ENCODE assay signal across 8 cellular contexts in the genomic region with DNA sequence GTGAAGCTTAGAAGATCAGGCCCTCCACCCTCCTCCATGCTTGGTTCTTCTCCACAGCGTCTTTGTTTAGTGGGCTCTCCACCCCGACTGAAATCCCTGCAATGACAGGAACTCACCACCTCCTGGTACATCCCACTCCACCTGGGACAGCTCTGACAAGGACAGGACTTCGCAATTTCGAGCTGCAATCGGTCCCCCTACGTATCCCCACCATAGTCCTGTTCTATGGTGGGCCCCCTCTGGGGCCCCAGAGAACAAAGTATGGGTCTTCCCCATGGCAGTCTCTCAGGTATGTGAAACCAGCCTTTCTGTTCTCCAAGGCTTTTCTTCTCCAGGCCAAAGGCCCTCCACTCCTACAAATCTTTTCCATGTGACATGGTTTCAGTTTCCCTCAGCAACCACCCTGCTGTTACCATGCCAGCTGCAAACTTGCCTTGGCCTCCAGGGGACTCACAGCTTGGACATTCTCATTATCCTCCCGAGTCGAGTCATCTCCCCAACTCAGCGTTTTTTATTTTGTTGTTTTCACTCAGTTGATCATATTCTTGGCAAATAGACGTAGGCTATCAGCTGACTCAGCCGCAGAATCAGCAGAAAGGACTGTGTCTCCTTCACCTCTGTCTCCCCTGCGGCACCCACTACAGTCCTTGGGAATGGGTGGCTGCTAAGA.
A peak's percentile ranks its signal among the peaks of the same experiment; 100 is the strongest.
DNase-seq lines count a peak whose midpoint lies in the region; ATAC-seq and TF ChIP-seq lines count a peak whose summit lies in the region.

No MANE protein-coding gene starts in this region.

- peak overlapping the region; percentile 40 for H4K91ac ChIP-seq in trophoblast cell (ENCODE audit: low read depth, low read length)

- H3K18ac ChIP-seq in trophoblast cell (ENCODE audit: low read length): no peak overlapping the region

- no peak overlapping the region for H2BK120ac ChIP-seq in trophoblast cell (ENCODE audit: insufficient read depth, low read length, poor library complexity)

- H3K4ac ChIP-seq in trophoblast cell (ENCODE audit: low read depth, low read length): no peak overlapping the region

- no peaks in the 10 kb centered on the region for H3K9me3 ChIP-seq in PC-3 (ENCODE audit: low read length)
- H3K9me3 ChIP-seq in trophoblast cell (ENCODE audit: insufficient read depth, low read depth, low read length): no peaks in the 10 kb centered on the region

- no peak overlapping the region for H2BK5ac ChIP-seq in trophoblast cell (ENCODE audit: low read depth, low read length, poor library complexity)

- no peak overlapping the region for H4K8ac ChIP-seq in trophoblast cell (ENCODE audit: low read depth, low read length)

- H3K27me3 Mint-ChIP-seq in activated naive CD4-positive, alpha-beta T cell treated with anti-CD3 and anti-CD28 coated beads, Interleukin-2, amount 10 ng/mL, durations not matched to agents 7 days and 5 days: peaks cover 43% of the 10 kb centered on the region

- peak; percentile 56 for DNase-seq in ELR (ENCODE audit: low read depth)
- DNase-seq in PC-3: peak; percentile 53
- DNase-seq in fibroblast of mammary gland (ENCODE audit: low read depth): peak; percentile 80
- peak; percentile 24 to 46 for DNase-seq in trophoblast cell
- DNase-seq in stimulated activated CD4-positive, alpha-beta T cell treated with anti-CD3 and anti-CD28 coated beads, Interleukin-4, amount 100 ng/mL, for 4 hours: no peak
- DNase-seq in GF-D8 (lab: John Stamatoyannopoulos, UW): no peak
- DNase-seq in activated naive CD4-positive, alpha-beta T cell treated with anti-CD3 and anti-CD28 coated beads, Interleukin-2, amount 10 ng/mL, durations not matched to agents 7 days and 5 days: no peak

- H4K20me1 ChIP-seq in PC-3 (ENCODE audit: low read length): no peaks in the 10 kb centered on the region

- no peaks in the 10 kb centered on the region for H3F3A ChIP-seq in PC-3 (ENCODE audit: low read length, unreplicated experiment)

- no peaks in the 10 kb centered on the region for H3K4me1 Mint-ChIP-seq in activated naive CD4-positive, alpha-beta T cell treated with anti-CD3 and anti-CD28 coated beads, Interleukin-2, amount 10 ng/mL, durations not matched to agents 7 days and 5 days

- H3K4me3 Mint-ChIP-seq in activated naive CD4-positive, alpha-beta T cell treated with anti-CD3 and anti-CD28 coated beads, Interleukin-2, amount 10 ng/mL, durations not matched to agents 7 days and 5 days: no peak overlapping the region

- no peaks in the 10 kb centered on the region for H3K9me3 Mint-ChIP-seq in activated naive CD4-positive, alpha-beta T cell treated with anti-CD3 and anti-CD28 coated beads, Interleukin-2, amount 10 ng/mL, durations not matched to agents 7 days and 5 days

- no peaks in the 10 kb centered on the region for H3K79me2 ChIP-seq in PC-3 (ENCODE audit: low read length)
- H3K79me2 ChIP-seq in trophoblast cell (ENCODE audit: control insufficient read depth, insufficient read depth, low read length, poor library complexity): no peaks in the 10 kb centered on the region

- no peak overlapping the region for H2BK12ac ChIP-seq in trophoblast cell (ENCODE audit: low read length)

- BruUV-seq in PC-3 (replicated peaks; lab: Mats Ljungman, UMichigan): no TSS peak

- H3K9ac ChIP-seq in PC-3 (ENCODE audit: low read length) (no peak overlapping the region), trophoblast cell (ENCODE audit: low read length) (no peak overlapping the region)

- H3K27me3 ChIP-seq in PC-3 (ENCODE audit: low read length): no peaks in the 10 kb centered on the region
- no peaks in the 10 kb centered on the region for H3K27me3 ChIP-seq in trophoblast cell (ENCODE audit: insufficient read depth, low read length)

- TF ChIP-seq CTCF in PC-3 (conservative IDR thresholded peaks at IDR 0.05; ENCODE audit: low read depth, low read length): no peak
- peak; percentile 13 for TF ChIP-seq CTCF in fibroblast of mammary gland (conservative IDR thresholded peaks at IDR 0.05; ENCODE audit: control insufficient read depth, insufficient read depth, low read depth, low read length)

- peaks cover 43% of the 10 kb centered on the region for H3K4me1 ChIP-seq in PC-3 (ENCODE audit: insufficient read depth, low read length)
- H3K4me1 ChIP-seq in trophoblast cell (ENCODE audit: control insufficient read depth in 1 of 2, insufficient read depth in 2 of 2, low read length in 2 of 2): peaks cover 17 to 18% of the 10 kb centered on the region in 2 experiments

- H3K27ac Mint-ChIP-seq in activated naive CD4-positive, alpha-beta T cell treated with anti-CD3 and anti-CD28 coated beads, Interleukin-2, amount 10 ng/mL, durations not matched to agents 7 days and 5 days: no peak overlapping the region

- H3K36me3 Mint-ChIP-seq in activated naive CD4-positive, alpha-beta T cell treated with anti-CD3 and anti-CD28 coated beads, Interleukin-2, amount 10 ng/mL, durations not matched to agents 7 days and 5 days: no peaks in the 10 kb centered on the region

- no peak overlapping the region for H3K4me2 ChIP-seq in PC-3 (ENCODE audit: low read length)
- H3K4me2 ChIP-seq in trophoblast cell (ENCODE audit: low read length): no peak overlapping the region

- H3K9me2 ChIP-seq in PC-3 (replicated peaks; ENCODE audit: low read length): no peaks in the 10 kb centered on the region

- no CpG with 5 or more reads among the region's 12 CpGs for WGBS in trophoblast cell (ENCODE audit: extremely low coverage, insufficient coverage, insufficient read length)

- no peak overlapping the region for H2AK5ac ChIP-seq in trophoblast cell (ENCODE audit: low read length)

- H3K36me3 ChIP-seq in PC-3 (ENCODE audit: low read depth, low read length) (no peaks in the 10 kb centered on the region), trophoblast cell (ENCODE audit: control insufficient read depth in 1 of 2, insufficient read depth in 2 of 2, low read length in 2 of 2) (no peaks in the 10 kb centered on the region)

- CTCF ChIA-PET in PC-3 (lab: Charles Lee): no interaction called here
- CTCF ChIA-PET in activated naive CD4-positive, alpha-beta T cell treated with anti-CD3 and anti-CD28 coated beads, Interleukin-2, amount 10 ng/mL, durations not matched to agents 7 days and 5 days (lab: Charles Lee): no interaction called here

- POLR2A ChIA-PET in PC-3 (lab: Charles Lee; ENCODE audit: unreplicated experiment): no interaction called here

- intact Hi-C loops in PC-3 (cut with micrococcal nuclease): no loop called here

- H3K14ac ChIP-seq in trophoblast cell (ENCODE audit: low read length): no peak overlapping the region

- no peak overlapping the region for H4K12ac ChIP-seq in trophoblast cell (ENCODE audit: low read depth, low read length)

- H2AFZ ChIP-seq in PC-3 (ENCODE audit: low read length): no peak overlapping the region
- H2AFZ ChIP-seq in trophoblast cell (ENCODE audit: insufficient read depth, low read length, poor library complexity): no peak overlapping the region

- no peak overlapping the region for H3K23ac ChIP-seq in trophoblast cell (ENCODE audit: low read length)

- H3K27ac ChIP-seq in PC-3 (ENCODE audit: low read length): peak overlapping the region; percentile 17
- H3K27ac ChIP-seq in trophoblast cell (ENCODE audit: low read depth, low read length): no peak overlapping the region

- H3K79me1 ChIP-seq in trophoblast cell (ENCODE audit: low read length): peaks cover 7% of the 10 kb centered on the region

- H3K4me3 ChIP-seq in PC-3 (ENCODE audit: low read length) (no peak overlapping the region), fibroblast of mammary gland (ENCODE audit: control insufficient read depth, low read depth, low read length) (no peak overlapping the region), trophoblast cell (ENCODE audit: low read depth, low read length) (no peak overlapping the region)

- no peak for ATAC-seq in PC-3
- no peak for ATAC-seq in HG03432 (IDR thresholded peaks at IDR 0.05; ENCODE audit: unreplicated experiment)

Comparison
In these comparisons a context has a peak if more than half of its experiments do, and no peak if none do; other contexts are left out.
1. DNase-seq: peak in ELR (single experiment), PC-3 (single experiment), fibroblast of mammary gland (single experiment) and trophoblast cell (2 of 2); none in stimulated activated CD4-positive, alpha-beta T cell treated with anti-CD3 and anti-CD28 coated beads, Interleukin-4, amount 100 ng/mL, for 4 hours (0 of 2), GF-D8 (single experiment) and activated naive CD4-positive, alpha-beta T cell treated with anti-CD3 and anti-CD28 coated beads, Interleukin-2, amount 10 ng/mL, durations not matched to agents 7 days and 5 days (single experiment).